9 cellular contexts compared by ENCODE assay signal in the genomic region with DNA sequence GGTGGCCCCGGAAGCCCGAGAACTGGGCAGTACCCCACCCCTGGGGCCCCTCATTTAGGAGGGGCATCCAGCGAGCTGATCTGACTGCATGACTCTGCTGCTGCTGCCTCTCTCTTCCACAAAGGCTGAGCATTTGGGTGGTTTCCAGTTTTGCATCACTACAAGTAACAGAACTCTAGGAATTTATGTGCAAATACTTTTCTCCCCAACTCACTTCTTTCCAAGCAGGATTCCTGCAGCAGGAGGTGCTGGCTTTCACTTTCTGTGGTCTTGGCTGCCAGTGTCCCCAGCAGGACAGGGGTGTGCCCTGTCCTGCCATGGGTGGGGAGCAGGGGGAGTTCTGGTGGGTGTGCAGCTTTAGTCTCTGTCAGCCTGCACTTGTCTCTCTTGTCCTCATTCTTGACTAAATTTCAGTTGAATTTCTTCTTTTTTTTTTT. TPM values are rescaled to one million over a fixed set of nuclear protein-coding genes. Genes with fewer than 3 reads are reported as not detected.
DNase-seq lines count a peak whose midpoint lies in the region; ATAC-seq and TF ChIP-seq lines count a peak whose summit lies in the region.
"Had no signal": no experiment of that assay in that cellular context is flagged by ENCODE, and none has a peak within 500 bp of the region (broad histone marks: within the 10 kb centered on the region; RNA-seq: fewer than 3 reads in every experiment).

No MANE protein-coding gene starts in this region.

- no peak overlapping the region for H3K4me2 ChIP-seq in PC-3 (ENCODE audit: low read length)

- H3K9ac ChIP-seq in PC-3 (ENCODE audit: low read length), result no peak overlapping the region

- CTCF ChIA-PET in PC-3 (lab: Charles Lee), result no interaction called here
- CTCF ChIA-PET in activated CD4-positive, alpha-beta T cell treated with anti-CD3 and anti-CD28 coated beads for 36 hours (lab: Charles Lee), result interaction anchor here (0.6 kb wide), 1 partner anchor 186 kb away, joined by 3 read pairs; no protein-coding TSS in a partner anchor

- intact Hi-C loops in PC-3 (cut with micrococcal nuclease), result no loop called here
- intact Hi-C loops in activated CD4-positive, alpha-beta T cell treated with anti-CD3 and anti-CD28 coated beads for 36 hours (cut with DNase I, micrococcal nuclease), result no loop called here

- H3K27ac ChIP-seq in PC-3 (ENCODE audit: low read length), result no peak overlapping the region
- H3K27ac ChIP-seq: dorsolateral prefrontal cortex had no signal

- no peaks in the 10 kb centered on the region for H3K36me3 ChIP-seq in PC-3 (ENCODE audit: low read depth, low read length)
- no peaks in the 10 kb centered on the region for H3K36me3 ChIP-seq in HAP-1 (replicated peaks)

- TF ChIP-seq CTCF in PC-3 (conservative IDR thresholded peaks at IDR 0.05; ENCODE audit: low read depth, low read length), result no peak

- H3K9me3 ChIP-seq in PC-3 (ENCODE audit: low read length) (no peaks in the 10 kb centered on the region), HAP-1 (no peaks in the 10 kb centered on the region)

- no peaks in the 10 kb centered on the region for H4K20me1 ChIP-seq in PC-3 (ENCODE audit: low read length)

- peaks cover 3% of the 10 kb centered on the region for H3K4me1 Mint-ChIP-seq in activated CD4-positive, alpha-beta T cell treated with anti-CD3 and anti-CD28 coated beads for 36 hours

- in situ Hi-C loops in HAP-1 (cut with MboI; ENCODE audit: low sequenced_read_pairs), result no loop called here

- H3K27ac Mint-ChIP-seq in activated CD4-positive, alpha-beta T cell treated with anti-CD3 and anti-CD28 coated beads for 36 hours, result no peak overlapping the region

- H3K27me3 ChIP-seq in PC-3 (ENCODE audit: low read length) (no peaks in the 10 kb centered on the region), HAP-1 (ENCODE audit: low read depth) (peaks cover 4% of the 10 kb centered on the region; the same call in 1 of the 2 replicates)

- H3K36me3 Mint-ChIP-seq in activated CD4-positive, alpha-beta T cell treated with anti-CD3 and anti-CD28 coated beads for 36 hours (ENCODE audit: low read depth), result no peaks in the 10 kb centered on the region

- BruUV-seq in PC-3 (replicated peaks; lab: Mats Ljungman, UMichigan), result no TSS peak

- H3K27me3 Mint-ChIP-seq in activated CD4-positive, alpha-beta T cell treated with anti-CD3 and anti-CD28 coated beads for 36 hours, result no peaks in the 10 kb centered on the region

- POLR2A ChIA-PET in PC-3 (lab: Charles Lee; ENCODE audit: unreplicated experiment), result no interaction called here
- POLR2A ChIA-PET in activated CD4-positive, alpha-beta T cell treated with anti-CD3 and anti-CD28 coated beads for 36 hours (lab: Charles Lee), result no interaction called here

- no peak for ATAC-seq in PC-3
- no peak for ATAC-seq in GM18502 (IDR thresholded peaks at IDR 0.05; ENCODE audit: poor library complexity, unreplicated experiment)
- no peak for ATAC-seq in activated CD4-positive, alpha-beta T cell treated with anti-CD3 and anti-CD28 coated beads for 36 hours

- H3F3A ChIP-seq in PC-3 (ENCODE audit: low read length, unreplicated experiment), result no peaks in the 10 kb centered on the region

- no peak overlapping the region for H2AFZ ChIP-seq in PC-3 (ENCODE audit: low read length)

- H3K4me3 ChIP-seq in PC-3 (ENCODE audit: low read length) (no peak overlapping the region), skeletal muscle cell (ENCODE audit: low read depth, low read length) (no peak overlapping the region), HAP-1 (no peak overlapping the region)
- H3K4me3 ChIP-seq: dorsolateral prefrontal cortex had no signal

- no peak overlapping the region for H3K4me3 Mint-ChIP-seq in activated CD4-positive, alpha-beta T cell treated with anti-CD3 and anti-CD28 coated beads for 36 hours

- no peaks in the 10 kb centered on the region for H3K9me3 Mint-ChIP-seq in activated CD4-positive, alpha-beta T cell treated with anti-CD3 and anti-CD28 coated beads for 36 hours (ENCODE audit: low read depth)

- no peaks in the 10 kb centered on the region for H3K79me2 ChIP-seq in PC-3 (ENCODE audit: low read length)

- H3K4me1 ChIP-seq in PC-3 (ENCODE audit: insufficient read depth, low read length), result no peaks in the 10 kb centered on the region
- no peaks in the 10 kb centered on the region for H3K4me1 ChIP-seq in HAP-1

- DNase-seq in GM04504 (ENCODE audit: low read depth) (peak; percentile 79), PC-3 (peak; percentile 16), fibroblast of peridontal ligament (ENCODE audit: extremely low read depth) (peak; percentile 91), skeletal muscle cell (ENCODE audit: low read depth) (peak; percentile 60), NCI-H146 treated with DMSO at 0.1 percent for 48 hours (lab: John Stamatoyannopoulos, UW; ENCODE audit: unreplicated experiment) (no peak), HAP-1 (ENCODE audit: low spot score in 2 of 2) (no peak)
- DNase-seq in activated CD4-positive, alpha-beta T cell treated with anti-CD3 and anti-CD28 coated beads for 36 hours, result no peak
- DNase-seq: dorsolateral prefrontal cortex had no signal

- no peaks in the 10 kb centered on the region for H3K9me2 ChIP-seq in PC-3 (replicated peaks; ENCODE audit: low read length)

RNA-seq across cellular contexts. Expression of gene UPB1, which starts 21.2 kb away (rescaled TPM):
- total RNA-seq in PC-3 (2014; rRNA removed), result 0.29 TPM in 1 of 2 replicates, not detected in the other
- total RNA-seq in activated CD4-positive, alpha-beta T cell treated with anti-CD3 and anti-CD28 coated beads for 36 hours, result under 1 TPM; 0.16 to 0.28 TPM

RNA-seq across cellular contexts. Expression of gene GUCD1, which starts 38.6 kb away (rescaled TPM):
- 63.5 and 65.8 TPM in 2 replicates for total RNA-seq in PC-3 (2014; rRNA removed)
- 100 to 1,000 TPM; 109 to 124 TPM for total RNA-seq in activated CD4-positive, alpha-beta T cell treated with anti-CD3 and anti-CD28 coated beads for 36 hours

RNA-seq across cellular contexts. Expression of gene SNRPD3, which starts 39.5 kb away (rescaled TPM):
- total RNA-seq in PC-3 (2014; rRNA removed), result 175 and 270 TPM in 2 replicates
- 100 to 1,000 TPM; 156 to 232 TPM for total RNA-seq in activated CD4-positive, alpha-beta T cell treated with anti-CD3 and anti-CD28 coated beads for 36 hours

Comparison
In these comparisons a context has a peak if more than half of its experiments do, and no peak if none do; other contexts are left out.
1. DNase-seq: peak in GM04504 (single experiment), PC-3 (single experiment), fibroblast of peridontal ligament (single experiment) and skeletal muscle cell (single experiment); none in NCI-H146 treated with DMSO at 0.1 percent for 48 hours (single experiment), activated CD4-positive, alpha-beta T cell treated with anti-CD3 and anti-CD28 coated beads for 36 hours (single experiment) and HAP-1 (0 of 2).